In genomic region chr12:31298510-31298904, GRCh38 we compare ENCODE assay signal across 12 cellular contexts. TPM values are rescaled to one million over a fixed set of nuclear protein-coding genes. Genes with fewer than 3 reads are reported as not detected.
A peak's percentile ranks its signal among the peaks of the same experiment; 100 is the strongest.
DNase-seq lines count a peak whose midpoint lies in the region; ATAC-seq and TF ChIP-seq lines count a peak whose summit lies in the region.
"Had no signal": no experiment of that assay in that cellular context is flagged by ENCODE, and none has a peak within 500 bp of the region (broad histone marks: within the 10 kb centered on the region; RNA-seq: fewer than 3 reads in every experiment).

No MANE protein-coding gene starts in this region.

- no peaks in the 10 kb centered on the region for H3K4me1 ChIP-seq in right lobe of liver

- no peaks in the 10 kb centered on the region for H3K27me3 Mint-ChIP-seq in activated naive CD4-positive, alpha-beta T cell treated with anti-CD3 and anti-CD28 coated beads for 36 hours (ENCODE audit: low read depth)
- H3K27me3 Mint-ChIP-seq in type B pancreatic cell = no peaks in the 10 kb centered on the region

- H3K27ac ChIP-seq in WERI-Rb-1 = peak overlapping the region; percentile 74; the same call in 1 of the 2 replicates
- H3K27ac ChIP-seq in right lobe of liver = no peak overlapping the region
- H3K27ac ChIP-seq: VCaP had no signal

- intact Hi-C loops in activated naive CD4-positive, alpha-beta T cell treated with anti-CD3 and anti-CD28 coated beads for 36 hours (cut with micrococcal nuclease) = loop anchor here (2.0 kb wide), 1 partner anchor 18 kb away; no protein-coding TSS in a partner anchor
- intact Hi-C loops in right lobe of liver (cut with DNase I) = no loop called here

- no peak for DNase-seq in activated naive CD4-positive, alpha-beta T cell treated with anti-CD3 and anti-CD28 coated beads for 36 hours
- no peak for DNase-seq in activated naive CD4-positive, alpha-beta T cell (lab: John Stamatoyannopoulos, UW)
- DNase-seq in WERI-Rb-1 (no peak), type B pancreatic cell (ENCODE audit: extremely low spot score, unreplicated experiment) (no peak), right lobe of liver (no peak), DMS53 treated with DMSO at 0.1 percent for 48 hours (lab: John Stamatoyannopoulos, UW; ENCODE audit: unreplicated experiment) (no peak)
- no peak for DNase-seq in stimulated activated naive CD4-positive, alpha-beta T cell (lab: John Stamatoyannopoulos, UW)
- DNase-seq: NCI-H1694 treated with DMSO at 0.1 percent for 48 hours, occipital lobe had no signal

- no peak for TF ChIP-seq POLR2A in right lobe of liver (IDR thresholded peaks at IDR 0.05)

- peak overlapping the region; percentile 83 for H3K27ac Mint-ChIP-seq in activated naive CD4-positive, alpha-beta T cell treated with anti-CD3 and anti-CD28 coated beads for 36 hours
- H3K27ac Mint-ChIP-seq in type B pancreatic cell = peak overlapping the region; percentile 21

- H3K4me3 Mint-ChIP-seq in activated naive CD4-positive, alpha-beta T cell treated with anti-CD3 and anti-CD28 coated beads for 36 hours = no peak overlapping the region
- H3K4me3 Mint-ChIP-seq in type B pancreatic cell = no peak overlapping the region
- H3K4me3 Mint-ChIP-seq: activated T-helper 1 cell treated with anti-CD3 and anti-CD28 coated beads, Interleukin-12 subunit alpha, Interleukin-12 subunit beta, Interleukin-2, Interleukin-4 antibody, amounts not matched to agents 30 ng/mL and 10 ng/mL and 1 ng/mL, durations not matched to agents 14 hours and 24 hours and 36 hours had no signal

- H3K27me3 ChIP-seq in WERI-Rb-1 (ENCODE audit: insufficient read depth, low read depth, severe bottlenecking) = no peaks in the 10 kb centered on the region
- H3K27me3 ChIP-seq in right lobe of liver = no peaks in the 10 kb centered on the region

- peak; percentile 39 for ATAC-seq in HG02678 (IDR thresholded peaks at IDR 0.05; ENCODE audit: unreplicated experiment)
- ATAC-seq in right lobe of liver = no peak

- H3K36me3 ChIP-seq in WERI-Rb-1 (peaks cover 60% of the 10 kb centered on the region), right lobe of liver (peaks cover 0 to 10% (median 0%) of the 10 kb centered on the region in 4 donors)

- H3K9me3 ChIP-seq in WERI-Rb-1 (ENCODE audit: severe bottlenecking) = no peaks in the 10 kb centered on the region
- H3K9me3 ChIP-seq in right lobe of liver = no peaks in the 10 kb centered on the region

- H3K4me1 Mint-ChIP-seq in activated naive CD4-positive, alpha-beta T cell treated with anti-CD3 and anti-CD28 coated beads for 36 hours (ENCODE audit: low read depth) = peaks cover 40% of the 10 kb centered on the region
- no peaks in the 10 kb centered on the region for H3K4me1 Mint-ChIP-seq in type B pancreatic cell (ENCODE audit: unreplicated experiment)

- no peak for TF ChIP-seq CTCF in WERI-Rb-1 (IDR thresholded peaks at IDR 0.05; ENCODE audit: low read depth, low read length)
- no peak for TF ChIP-seq CTCF in type B pancreatic cell (conservative IDR thresholded peaks at IDR 0.05)
- TF ChIP-seq CTCF in right lobe of liver (IDR thresholded peaks at IDR 0.05) = no peak

- no peak overlapping the region for H3K4me3 ChIP-seq in WERI-Rb-1 (ENCODE audit: low read depth, low read length)
- no peak overlapping the region for H3K4me3 ChIP-seq in right lobe of liver

- CTCF ChIA-PET in activated naive CD4-positive, alpha-beta T cell treated with anti-CD3 and anti-CD28 coated beads for 36 hours (lab: Charles Lee) = interaction anchor here (1.0 to 3.4 kb wide), 2 partner anchors 21 to 27 kb away, joined by 3 to 17 read pairs; no protein-coding TSS in a partner anchor

- H3K36me3 Mint-ChIP-seq in activated naive CD4-positive, alpha-beta T cell treated with anti-CD3 and anti-CD28 coated beads for 36 hours (ENCODE audit: low read depth) = peaks cover 50% of the 10 kb centered on the region
- H3K36me3 Mint-ChIP-seq in type B pancreatic cell = peaks cover 72% of the 10 kb centered on the region

- no peaks in the 10 kb centered on the region for H3K9me3 Mint-ChIP-seq in activated naive CD4-positive, alpha-beta T cell treated with anti-CD3 and anti-CD28 coated beads for 36 hours
- H3K9me3 Mint-ChIP-seq in type B pancreatic cell = no peaks in the 10 kb centered on the region
- H3K9me3 Mint-ChIP-seq: activated T-helper 1 cell treated with anti-CD3 and anti-CD28 coated beads, Interleukin-12 subunit alpha, Interleukin-12 subunit beta, Interleukin-2, Interleukin-4 antibody, amounts not matched to agents 30 ng/mL and 10 ng/mL and 1 ng/mL, durations not matched to agents 14 hours and 24 hours and 36 hours had no signal

- 63% methylated on average over 2 of the region's 2 CpGs for WGBS in right lobe of liver (ENCODE audit: insufficient coverage, low coverage, low lambda C conversion rate, missing lambda C conversion rate)

RNA-seq across cellular contexts. Expression of gene SINHCAF, which starts 27.4 kb away (rescaled TPM):
- total RNA-seq in activated naive CD4-positive, alpha-beta T cell treated with anti-CD3 and anti-CD28 coated beads for 36 hours = 100 to 1,000 TPM; 158 to 169 TPM
- total RNA-seq in type B pancreatic cell (ENCODE audit: low replicate concordance) (154 and 285 TPM in 2 replicates), right lobe of liver (10 to 100 TPM in 2 of 6 experiments, 1 to 10 TPM in 4; 1.6 to 21.9 (median 8.2) TPM)
